20 cellular contexts compared by ENCODE assay signal in the genomic region with DNA sequence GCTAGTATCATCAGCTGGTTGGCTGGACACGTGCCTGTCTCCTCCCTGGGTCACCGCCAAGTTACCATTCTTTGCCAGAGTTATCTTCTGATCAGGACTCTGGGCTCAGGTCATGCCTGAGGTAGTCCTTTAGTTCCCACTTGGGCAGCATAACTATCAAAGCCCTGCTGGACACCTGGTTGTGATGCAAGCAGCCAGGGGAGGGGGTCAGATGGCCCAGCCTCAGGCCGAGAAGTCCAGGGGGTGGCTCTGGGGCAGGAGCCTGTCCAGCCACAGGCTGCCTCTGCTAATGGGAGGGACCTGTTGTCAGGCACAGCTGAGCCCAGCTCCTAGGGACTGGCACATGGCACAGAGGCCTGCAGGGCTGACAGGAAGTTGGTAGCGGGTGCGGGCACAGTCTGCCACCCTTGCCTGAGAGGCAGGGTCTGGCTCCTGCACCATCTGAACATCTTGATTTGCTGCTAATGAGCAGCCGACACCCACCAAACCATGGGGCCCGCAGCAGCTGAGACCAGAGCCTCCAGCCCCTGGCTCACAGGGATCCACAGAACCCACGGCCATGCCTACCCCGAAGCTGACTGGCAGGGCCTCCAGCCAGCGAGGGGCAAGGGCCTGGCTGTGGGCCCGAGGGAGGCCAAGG.
DNase-seq lines count a peak whose midpoint lies in the region; ATAC-seq and TF ChIP-seq lines count a peak whose summit lies in the region.
"Had no signal": no experiment of that assay in that cellular context is flagged by ENCODE, and none has a peak within 500 bp of the region (broad histone marks: within the 10 kb centered on the region; RNA-seq: fewer than 3 reads in every experiment).

No MANE protein-coding gene starts in this region.

- H2AFZ ChIP-seq in GM23338, result 0 out of 2 replicates have a peak overlapping the region, but pooled peaks have one; percentile 72
- H2AFZ ChIP-seq: GM23248 had no signal

- H3K27me3 ChIP-seq in GM23338 (ENCODE audit: insufficient read depth), result no peaks in the 10 kb centered on the region
- no peaks in the 10 kb centered on the region for H3K27me3 ChIP-seq in naive thymus-derived CD4-positive, alpha-beta T cell (ENCODE audit: control insufficient read depth in 2 of 2, insufficient read depth in 2 of 2, low read length in 2 of 2)
- no peaks in the 10 kb centered on the region for H3K27me3 ChIP-seq in gastrocnemius medialis

- no peak for TF ChIP-seq CTCF in GM23338 (conservative IDR thresholded peaks at IDR 0.05; ENCODE audit: low read depth in 2 of 2)
- TF ChIP-seq CTCF in LNCaP clone FGC (IDR thresholded peaks at IDR 0.05; ENCODE audit: control insufficient read depth, extremely low read depth, insufficient read depth), result no peak
- no peak for TF ChIP-seq CTCF in gastrocnemius medialis (IDR thresholded peaks at IDR 0.05 in 4 of 5, conservative IDR thresholded peaks at IDR 0.05 in 1 of 5)

- peaks cover 9% of the 10 kb centered on the region for H3K4me1 Mint-ChIP-seq in GM23338
- H3K4me1 Mint-ChIP-seq in naive thymus-derived CD4-positive, alpha-beta T cell, result no peaks in the 10 kb centered on the region
- no peaks in the 10 kb centered on the region for H3K4me1 Mint-ChIP-seq in stimulated activated effector memory CD8-positive, alpha-beta T cell treated with anti-CD3 and anti-CD28 coated beads, Interleukin-12 subunit alpha, Interleukin-12 subunit beta, amount 100 ng/mL, for 72 hours
- H3K4me1 Mint-ChIP-seq: CD4-positive, alpha-beta memory T cell had no signal

- POLR2A ChIA-PET in naive thymus-derived CD4-positive, alpha-beta T cell (lab: Charles Lee), result no interaction called here

- no peak for DNase-seq in GM23338 (ENCODE audit: low spot score)
- DNase-seq in LNCaP clone FGC (ENCODE audit: low read depth), result peak; percentile 31
- no peak for DNase-seq in naive thymus-derived CD4-positive, alpha-beta T cell
- no peak for DNase-seq in stimulated activated effector memory CD8-positive, alpha-beta T cell treated with anti-CD3 and anti-CD28 coated beads, Interleukin-12 subunit alpha, Interleukin-12 subunit beta, amount 100 ng/mL, for 72 hours (ENCODE audit: low spot score in 2 of 2)
- DNase-seq in gastrocnemius medialis, result no peak
- no peak for DNase-seq in activated T-cell treated with anti-CD3 and anti-CD28 coated beads, Interleukin-2, amount 50 U/mL, for 48 hours
- no peak for DNase-seq in activated T-cell treated with anti-CD3 and anti-CD28 coated beads for 4 hours
- DNase-seq: 8988T; ACHN; C1 segment of cervical spinal cord; Calu3; CD4-positive, alpha-beta memory T cell; COR-L47; DMS53; DMS79 treated with DMSO at 0.1 percent for 48 hours; GF-D8; GM23248; HFFc6 had no signal

- H3K9me3 Mint-ChIP-seq in GM23338, result no peaks in the 10 kb centered on the region; the same call in 2 of the 3 replicates
- peaks cover 0 to 4% (median 0%) of the 10 kb centered on the region in 11 donors for H3K9me3 Mint-ChIP-seq in naive thymus-derived CD4-positive, alpha-beta T cell
- peaks cover 2% of the 10 kb centered on the region for H3K9me3 Mint-ChIP-seq in stimulated activated effector memory CD8-positive, alpha-beta T cell treated with anti-CD3 and anti-CD28 coated beads, Interleukin-12 subunit alpha, Interleukin-12 subunit beta, amount 100 ng/mL, for 72 hours
- H3K9me3 Mint-ChIP-seq: CD4-positive, alpha-beta memory T cell; HFFc6 had no signal

- no peak for TF ChIP-seq POLR2A in gastrocnemius medialis (IDR thresholded peaks at IDR 0.05)

- no peaks in the 10 kb centered on the region for H3K9me3 ChIP-seq in naive thymus-derived CD4-positive, alpha-beta T cell (ENCODE audit: control insufficient read depth in 2 of 3, low read length in 3 of 3)
- H3K9me3 ChIP-seq in gastrocnemius medialis, result no peaks in the 10 kb centered on the region
- H3K9me3 ChIP-seq: A549, HAP-1 had no signal

- H3K9me2 ChIP-seq in GM23338 (ENCODE audit: insufficient read depth), result peaks cover 7% of the 10 kb centered on the region; the same call in 1 of the 2 replicates

- H3K27me3 Mint-ChIP-seq in GM23338 (ENCODE audit: insufficient read depth, low read depth, poor library complexity), result peaks cover 9% of the 10 kb centered on the region
- H3K27me3 Mint-ChIP-seq in naive thymus-derived CD4-positive, alpha-beta T cell, result peaks cover 0 to 4% (median 0%) of the 10 kb centered on the region in 5 donors
- H3K27me3 Mint-ChIP-seq: CD4-positive, alpha-beta memory T cell had no signal

- H3K27ac Mint-ChIP-seq in GM23338, result no peak overlapping the region
- H3K27ac Mint-ChIP-seq in naive thymus-derived CD4-positive, alpha-beta T cell, result no peak overlapping the region
- H3K27ac Mint-ChIP-seq in stimulated activated effector memory CD8-positive, alpha-beta T cell treated with anti-CD3 and anti-CD28 coated beads, Interleukin-12 subunit alpha, Interleukin-12 subunit beta, amount 100 ng/mL, for 72 hours, result no peak overlapping the region
- H3K27ac Mint-ChIP-seq: CD4-positive, alpha-beta memory T cell; HFFc6 had no signal

- no peak overlapping the region for H3K4me2 ChIP-seq in GM23338
- H3K4me2 ChIP-seq: A549 had no signal

- H3K4me3 Mint-ChIP-seq in GM23338, result no peak overlapping the region
- H3K4me3 Mint-ChIP-seq in naive thymus-derived CD4-positive, alpha-beta T cell, result no peak overlapping the region
- no peak overlapping the region for H3K4me3 Mint-ChIP-seq in stimulated activated effector memory CD8-positive, alpha-beta T cell treated with anti-CD3 and anti-CD28 coated beads, Interleukin-12 subunit alpha, Interleukin-12 subunit beta, amount 100 ng/mL, for 72 hours
- H3K4me3 Mint-ChIP-seq: CD4-positive, alpha-beta memory T cell; HFFc6 had no signal

- H3K79me2 ChIP-seq in GM23338 (replicated peaks; ENCODE audit: insufficient read depth), result no peaks in the 10 kb centered on the region

- CTCF ChIA-PET in naive thymus-derived CD4-positive, alpha-beta T cell (lab: Charles Lee), result no interaction called here

- no peaks in the 10 kb centered on the region for H3F3A ChIP-seq in GM23338 (replicated peaks; ENCODE audit: low read depth)

- H3K27ac ChIP-seq in GM23338 (ENCODE audit: low read depth) (no peak overlapping the region), gastrocnemius medialis (no peak overlapping the region)
- no peak overlapping the region for H3K27ac ChIP-seq in naive thymus-derived CD4-positive, alpha-beta T cell (ENCODE audit: low read depth, low read length)
- H3K27ac ChIP-seq: A549, GM23248 had no signal

- no peaks in the 10 kb centered on the region for H3K4me1 ChIP-seq in GM23338 (ENCODE audit: insufficient read depth)
- no peaks in the 10 kb centered on the region for H3K4me1 ChIP-seq in naive thymus-derived CD4-positive, alpha-beta T cell (ENCODE audit: control insufficient read depth in 2 of 2, insufficient read depth in 2 of 2, low read length in 2 of 2)
- H3K4me1 ChIP-seq in gastrocnemius medialis, result no peaks in the 10 kb centered on the region
- H3K4me1 ChIP-seq: A549, HAP-1 had no signal

- in situ Hi-C loops in gastrocnemius medialis (cut with MboI; ENCODE audit: low sequenced_read_pairs in 4 of 4), result no loop called here

- no peaks in the 10 kb centered on the region for H3K36me3 Mint-ChIP-seq in GM23338 (ENCODE audit: low read depth)
- H3K36me3 Mint-ChIP-seq in naive thymus-derived CD4-positive, alpha-beta T cell, result no peaks in the 10 kb centered on the region
- H3K36me3 Mint-ChIP-seq in stimulated activated effector memory CD8-positive, alpha-beta T cell treated with anti-CD3 and anti-CD28 coated beads, Interleukin-12 subunit alpha, Interleukin-12 subunit beta, amount 100 ng/mL, for 72 hours, result no peaks in the 10 kb centered on the region
- H3K36me3 Mint-ChIP-seq: CD4-positive, alpha-beta memory T cell had no signal

- no peak overlapping the region for H3K4me3 ChIP-seq in GM23338
- H3K4me3 ChIP-seq in LNCaP clone FGC (ENCODE audit: low read depth, low read length), result no peak overlapping the region
- no peak overlapping the region for H3K4me3 ChIP-seq in naive thymus-derived CD4-positive, alpha-beta T cell (ENCODE audit: low read length)
- no peak overlapping the region for H3K4me3 ChIP-seq in gastrocnemius medialis
- H3K4me3 ChIP-seq: A549, GM23248, HAP-1 had no signal

- intact Hi-C loops in naive thymus-derived CD4-positive, alpha-beta T cell (cut with micrococcal nuclease), result no loop called here
- intact Hi-C loops in gastrocnemius medialis (cut with DNase I; ENCODE audit: low total_unique reads), result no loop called here

- H4K20me1 ChIP-seq in GM23338 (replicated peaks; ENCODE audit: insufficient read depth), result no peaks in the 10 kb centered on the region

- ATAC-seq in GM23338, result no peak
- ATAC-seq in naive thymus-derived CD4-positive, alpha-beta T cell, result peak; percentile 17
- peak; percentile 4 for ATAC-seq in stimulated activated effector memory CD8-positive, alpha-beta T cell treated with anti-CD3 and anti-CD28 coated beads, Interleukin-12 subunit alpha, Interleukin-12 subunit beta, amount 100 ng/mL, for 72 hours
- no peak for ATAC-seq in gastrocnemius medialis
- ATAC-seq: A549 had no signal

- H3K36me3 ChIP-seq in GM23338 (ENCODE audit: insufficient read depth) (no peaks in the 10 kb centered on the region), gastrocnemius medialis (no peaks in the 10 kb centered on the region)
- no peaks in the 10 kb centered on the region for H3K36me3 ChIP-seq in naive thymus-derived CD4-positive, alpha-beta T cell (ENCODE audit: control insufficient read depth in 2 of 3, insufficient read depth in 3 of 3, low read length in 3 of 3)
- H3K36me3 ChIP-seq: HAP-1 had no signal

TF ChIP-seq in GM23338, 12 proteins besides CTCF, POLR2A, EP300 and RAD21 (continues in another document):
- TF ChIP-seq, protein P1, sequence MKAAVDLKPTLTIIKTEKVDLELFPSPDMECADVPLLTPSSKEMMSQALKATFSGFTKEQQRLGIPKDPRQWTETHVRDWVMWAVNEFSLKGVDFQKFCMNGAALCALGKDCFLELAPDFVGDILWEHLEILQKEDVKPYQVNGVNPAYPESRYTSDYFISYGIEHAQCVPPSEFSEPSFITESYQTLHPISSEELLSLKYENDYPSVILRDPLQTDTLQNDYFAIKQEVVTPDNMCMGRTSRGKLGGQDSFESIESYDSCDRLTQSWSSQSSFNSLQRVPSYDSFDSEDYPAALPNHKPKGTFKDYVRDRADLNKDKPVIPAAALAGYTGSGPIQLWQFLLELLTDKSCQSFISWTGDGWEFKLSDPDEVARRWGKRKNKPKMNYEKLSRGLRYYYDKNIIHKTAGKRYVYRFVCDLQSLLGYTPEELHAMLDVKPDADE (IDR thresholded peaks at IDR 0.05), result no peak
- TF ChIP-seq STAT1 (IDR thresholded peaks at IDR 0.05; ENCODE audit: unreplicated experiment) (no peak), ZNF331 (CRISPR knock-in tag; IDR thresholded peaks at IDR 0.05; ENCODE audit: low read depth) (no peak), ZNF114 (CRISPR knock-in tag; IDR thresholded peaks at IDR 0.05) (no peak), POLR2AphosphoS5 (IDR thresholded peaks at IDR 0.05; ENCODE audit: low read depth) (no peak), JUNB (IDR thresholded peaks at IDR 0.05; ENCODE audit: unreplicated experiment) (no peak)

Comparison
In these comparisons a context has a peak if more than half of its experiments do, and no peak if none do; other contexts are left out.
1. ATAC-seq: peak in naive thymus-derived CD4-positive, alpha-beta T cell (single experiment) and stimulated activated effector memory CD8-positive, alpha-beta T cell treated with anti-CD3 and anti-CD28 coated beads, Interleukin-12 subunit alpha, Interleukin-12 subunit beta, amount 100 ng/mL, for 72 hours (single experiment); none in GM23338 (single experiment) and gastrocnemius medialis (0 of 2).